Comparison of ENCODE assay signal across 25 cellular contexts in the genomic region with DNA sequence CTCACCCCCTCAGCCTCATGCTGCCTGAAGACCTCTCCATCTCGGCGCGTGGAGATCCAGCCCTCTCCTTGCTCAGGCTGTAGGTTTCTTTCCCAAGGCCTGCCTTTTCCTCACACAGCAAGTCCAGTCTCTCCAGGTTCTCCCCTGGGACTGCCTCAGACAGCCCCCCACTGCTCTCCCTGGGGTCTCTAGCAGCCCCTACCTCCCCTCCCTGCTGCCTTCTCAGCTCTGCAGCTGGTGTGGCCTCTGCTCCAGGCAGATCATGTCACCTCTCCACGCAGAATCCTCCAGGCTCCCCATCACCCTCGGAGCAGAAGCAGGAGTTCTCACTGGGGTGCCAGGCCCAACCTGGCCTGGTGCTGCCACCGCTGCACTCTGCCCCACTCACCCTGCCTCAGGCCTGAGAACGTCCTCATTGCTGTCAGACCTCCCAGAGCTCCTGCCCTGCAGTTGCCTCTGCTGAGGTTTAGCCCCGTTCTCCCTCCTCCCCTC. TPM values are rescaled to one million over a fixed set of nuclear protein-coding genes. Genes with fewer than 3 reads are reported as not detected.
A peak's percentile ranks its signal among the peaks of the same experiment; 100 is the strongest.
DNase-seq lines count a peak whose midpoint lies in the region; ATAC-seq, FAIRE-seq and TF ChIP-seq lines count a peak whose summit lies in the region.
"Had no signal": no experiment of that assay in that cellular context is flagged by ENCODE, and none has a peak within 500 bp of the region (broad histone marks: within the 10 kb centered on the region; RNA-seq: fewer than 3 reads in every experiment).

No MANE protein-coding gene starts in this region.

- TF ChIP-seq EP300 in HepG2 (IDR thresholded peaks at IDR 0.05; ENCODE audit: low read depth in 2 of 2, low read length in 2 of 2) (no peak), HepG2 (CRISPR knock-in tag; IDR thresholded peaks at IDR 0.05; ENCODE audit: borderline replicate concordance) (no peak)

- BruUV-seq in Caco-2 (replicated peaks; lab: Mats Ljungman, UMichigan) = no TSS peak
- no TSS peak for BruUV-seq in HepG2 (replicated peaks; lab: Mats Ljungman, UMichigan)

- POLR2A ChIA-PET in Caco-2 (lab: Charles Lee) (no interaction called here), HepG2 (lab: Yijun Ruan, JAX) (interaction anchor here (1.5 to 1.6 kb wide), 2 partner anchors 28 to 56 kb away, joined by 4 read pairs; a partner anchor contains a TSS)

- H3K4me3 Mint-ChIP-seq in Caco-2 (ENCODE audit: unreplicated experiment) = no peak overlapping the region
- H3K4me3 Mint-ChIP-seq in T-helper 17 cell = no peak overlapping the region
- H3K4me3 Mint-ChIP-seq: activated naive CD8-positive, alpha-beta T cell; neural progenitor cell had no signal

- CTCF ChIA-PET in Caco-2 (lab: Charles Lee) (no interaction called here), HepG2 (lab: Yijun Ruan, JAX; ENCODE audit: low intra/inter-chr PET ratio, low total read pairs) (no interaction called here)

- H3K4me1 Mint-ChIP-seq in Caco-2 (ENCODE audit: low read depth, unreplicated experiment) (no peaks in the 10 kb centered on the region), T-helper 17 cell (peaks cover 2% of the 10 kb centered on the region)
- H3K4me1 Mint-ChIP-seq: neural progenitor cell had no signal

- H3K4me3 ChIP-seq in Caco-2 (ENCODE audit: low read depth, low read length) = no peak overlapping the region
- H3K4me3 ChIP-seq in HepG2 (replicated peaks in 1 of 3; ENCODE audit: insufficient read depth in 1 of 3, low read depth in 2 of 3, low read length in 3 of 3) = no peak overlapping the region
- H3K4me3 ChIP-seq: ascending aorta, neural progenitor cell, PC-9 had no signal

- H4K20me1 ChIP-seq in HepG2 (ENCODE audit: insufficient read depth, low read length) = no peaks in the 10 kb centered on the region

- no peaks in the 10 kb centered on the region for H3K79me2 ChIP-seq in HepG2 (ENCODE audit: insufficient read depth, low read length)

- no peak overlapping the region for H2AFZ ChIP-seq in HepG2 (ENCODE audit: low read length)
- H2AFZ ChIP-seq: neural progenitor cell, PC-9 had no signal

- in situ Hi-C loops in HepG2 (cut with HindIII; ENCODE audit: extremely low pct_ligation_motif_present, low pct_unique_long_range_greater_than_20kb) (no loop called here), KBM-7 (cut with MboI; ENCODE audit: low pct_unique_long_range_greater_than_20kb, low sequenced_read_pairs) (loop anchor here (25.0 kb wide), 1 partner anchor 90 kb away; no protein-coding TSS in a partner anchor)

- H3K27ac Mint-ChIP-seq in Caco-2 (ENCODE audit: unreplicated experiment) = peak overlapping the region; percentile 16
- peak overlapping the region; percentile 19 for H3K27ac Mint-ChIP-seq in T-helper 17 cell
- H3K27ac Mint-ChIP-seq: activated naive CD8-positive, alpha-beta T cell had no signal

- H3K4me1 ChIP-seq in Caco-2 = no peaks in the 10 kb centered on the region
- peaks cover 11% of the 10 kb centered on the region for H3K4me1 ChIP-seq in HepG2 (ENCODE audit: insufficient read depth, low read length)
- H3K4me1 ChIP-seq: ascending aorta, neural progenitor cell had no signal

- 96% methylated on average over 7 of the region's 8 CpGs for WGBS in HepG2 (ENCODE audit: low lambda C conversion rate)

- DNase-seq in Caco-2 = no peak
- no peak for DNase-seq in T-helper 17 cell
- no peak for DNase-seq in HepG2 (ENCODE audit: low spot score)
- DNase-seq in DMS114 treated with DMSO at 0.1 percent for 48 hours (lab: John Stamatoyannopoulos, UW; ENCODE audit: unreplicated experiment) = no peak
- no peak for DNase-seq in glomerular visceral epithelial cell (ENCODE audit: extremely low spot score)
- no peak for DNase-seq in KBM-7
- DNase-seq: activated CD4-positive, alpha-beta T cell treated with anti-CD3 and anti-CD28 coated beads for 4 hours; central memory CD4-positive, alpha-beta T cell; DMS 273 treated with DMSO at 0.1 percent for 48 hours; GOT3; immature natural killer cell; left ventricle myocardium superior; NCI-H1105 treated with DMSO at 0.1 percent for 48 hours; NCI-H446 treated with DMSO at 0.1 percent for 48 hours; PC-9; SHP77; SW 1271 had no signal

- H3K9me3 ChIP-seq in Caco-2 = no peaks in the 10 kb centered on the region
- H3K9me3 ChIP-seq in T-helper 17 cell (ENCODE audit: control insufficient read depth, low read length, poor library complexity, severe bottlenecking) = no peaks in the 10 kb centered on the region
- no peaks in the 10 kb centered on the region for H3K9me3 ChIP-seq in HepG2 (ENCODE audit: low read length)
- H3K9me3 ChIP-seq: ascending aorta had no signal

- no peak overlapping the region for H3K9ac ChIP-seq in HepG2 (ENCODE audit: insufficient read depth, low read depth, low read length)
- H3K9ac ChIP-seq: neural progenitor cell had no signal

- TF ChIP-seq CTCF in Caco-2 (IDR thresholded peaks at IDR 0.05; ENCODE audit: insufficient read depth in 1 of 2, low read depth in 1 of 2, low read length in 1 of 2, severe bottlenecking in 1 of 2, unreplicated experiment in 1 of 2) = no peak
- no peak for TF ChIP-seq CTCF in HepG2 (CRISPR knock-in tag; IDR thresholded peaks at IDR 0.05)

- no peaks in the 10 kb centered on the region for H3K9me3 Mint-ChIP-seq in Caco-2 (ENCODE audit: unreplicated experiment)
- H3K9me3 Mint-ChIP-seq: immature natural killer cell, neural progenitor cell had no signal

- H3K36me3 ChIP-seq in Caco-2 (ENCODE audit: control insufficient read depth, insufficient read depth, low read length) (peaks cover 4% of the 10 kb centered on the region), HepG2 (replicated peaks in 1 of 2; ENCODE audit: control insufficient read depth in 1 of 2, insufficient read depth in 2 of 2, low read length in 2 of 2) (peaks cover 34 to 69% of the 10 kb centered on the region in 2 experiments)

- H3K36me3 Mint-ChIP-seq in Caco-2 (ENCODE audit: insufficient read depth, unreplicated experiment) (peaks cover 91% of the 10 kb centered on the region), T-helper 17 cell (ENCODE audit: low read depth) (peaks cover 11% of the 10 kb centered on the region)
- H3K36me3 Mint-ChIP-seq: activated naive CD8-positive, alpha-beta T cell had no signal

- H3K27me3 ChIP-seq in Caco-2 (replicated peaks; ENCODE audit: control insufficient read depth, insufficient read depth, low read length) (no peaks in the 10 kb centered on the region), HepG2 (ENCODE audit: control insufficient read depth in 1 of 2, insufficient read depth in 2 of 2, low read length in 2 of 2) (no peaks in the 10 kb centered on the region)
- H3K27me3 ChIP-seq: ascending aorta, neural progenitor cell had no signal

- intact Hi-C loops in Caco-2 (cut with micrococcal nuclease; ENCODE audit: unreplicated experiment) (no loop called here), HepG2 (cut with micrococcal nuclease; ENCODE audit: unreplicated experiment) (no loop called here)

- no peak for FAIRE-seq in HepG2 (lab: Jason Lieb, UNC)
- FAIRE-seq: TTC549, urothelium cell line had no signal

- TF ChIP-seq POLR2A in HepG2 (IDR thresholded peaks at IDR 0.05; ENCODE audit: insufficient read depth in 1 of 2, low read depth in 2 of 2, low read length in 2 of 2) = no peak

- no peak for TF ChIP-seq RAD21 in HepG2 (CRISPR knock-in tag; IDR thresholded peaks at IDR 0.05)

- no peak for ATAC-seq in T-helper 17 cell
- no peak for ATAC-seq in HepG2
- ATAC-seq: left ventricle myocardium superior had no signal

- H3K4me2 ChIP-seq in HepG2 (ENCODE audit: low read depth, low read length) = no peak overlapping the region
- H3K4me2 ChIP-seq: neural progenitor cell, PC-9 had no signal

- H3K27me3 Mint-ChIP-seq in Caco-2 (ENCODE audit: insufficient read depth, unreplicated experiment) = no peaks in the 10 kb centered on the region
- H3K27me3 Mint-ChIP-seq in T-helper 17 cell = no peaks in the 10 kb centered on the region
- H3K27me3 Mint-ChIP-seq: activated naive CD8-positive, alpha-beta T cell had no signal

- no peak overlapping the region for H3K27ac ChIP-seq in HepG2 (ENCODE audit: extremely low read length, insufficient read depth, low read length)
- H3K27ac ChIP-seq: ascending aorta, C4-2B, neural progenitor cell, PC-9 had no signal

RNA-seq across cellular contexts. Expression of a gene that starts 15.2 kb away (rescaled TPM):
- total RNA-seq in Caco-2 (2022) (154 and 157 TPM in 2 replicates), T-helper 17 cell (10 to 100 TPM; 45.0 to 53.6 TPM), HepG2 (2016; rRNA removed; fragmentation: Illumina TruSeq; extraction: Trizol) (74.0 and 75.8 TPM in 2 replicates)
- 49.5 and 56.5 TPM in 2 replicates for total RNA-seq in HepG2 (2016; cell fraction: cytosol; rRNA removed; fragmentation: Illumina TruSeq; extraction: Trizol; ENCODE audit: low read depth)
- 57.1 and 69.6 TPM in 2 replicates for total RNA-seq in HepG2 (2016; cell fraction: insoluble cytoplasmic fraction; rRNA removed; fragmentation: Illumina TruSeq; extraction: Trizol)
- total RNA-seq in HepG2 (2016; cell fraction: membrane; rRNA removed; fragmentation: Illumina TruSeq; extraction: Trizol) = 60.2 and 66.9 TPM in 2 replicates
- total RNA-seq in HepG2 (2016; cell fraction: nucleus; rRNA removed; fragmentation: Illumina TruSeq; extraction: Trizol) = 33.7 and 37.0 TPM in 2 replicates
- 150 and 166 TPM in 2 replicates for polyA plus RNA-seq in HepG2 (2011; rRNA removed)
- polyA plus RNA-seq in HepG2 (2011; cell fraction: cytosol; rRNA removed) = 110 and 129 TPM in 2 replicates
- polyA plus RNA-seq in HepG2 (2011; cell fraction: nucleus; rRNA removed) = 88.0 and 96.6 TPM in 2 replicates
- 99.4 and 113 TPM in 2 replicates for polyA plus RNA-seq in HepG2 (2012)
- polyA plus RNA-seq in HepG2 (2016; cell fraction: cytosol; fragmentation: Illumina TruSeq; extraction: Trizol; ENCODE audit: low read depth) = 78.3 and 90.9 TPM in 2 replicates
- polyA plus RNA-seq in HepG2 (2016; cell fraction: insoluble cytoplasmic fraction; fragmentation: Illumina TruSeq; extraction: Trizol; ENCODE audit: low read depth) = 127 and 143 TPM in 2 replicates
- 82.2 and 92.9 TPM in 2 replicates for polyA plus RNA-seq in HepG2 (2016; cell fraction: membrane; fragmentation: Illumina TruSeq; extraction: Trizol; ENCODE audit: low read depth)
- 92.2 and 94.0 TPM in 2 replicates for polyA plus RNA-seq in HepG2 (2016; cell fraction: nucleus; fragmentation: Illumina TruSeq; extraction: Trizol; ENCODE audit: insufficient read depth, low read depth)
- polyA minus RNA-seq in HepG2 (2011; rRNA and poly(A)+ RNA removed; ENCODE audit: low replicate concordance) = 77.2 and 97.6 TPM in 2 replicates
- polyA minus RNA-seq in HepG2 (2011; cell fraction: cytosol; rRNA and poly(A)+ RNA removed) = 35.3 and 48.0 TPM in 2 replicates
- 55.2 and 55.9 TPM in 2 replicates for polyA minus RNA-seq in HepG2 (2011; cell fraction: nucleus; rRNA and poly(A)+ RNA removed)
- total RNA-seq: G401 had no signal

RNA-seq across cellular contexts. Expression of a gene that starts 29.3 kb away (rescaled TPM):
- total RNA-seq in Caco-2 (2022) (11.3 and 11.6 TPM in 2 replicates), T-helper 17 cell (1 to 10 TPM in 1 of 2 donors, under 1 TPM in 1; 0.76 to 1.2 TPM), HepG2 (2016; rRNA removed; fragmentation: Illumina TruSeq; extraction: Trizol) (2.7 and 8.9 TPM in 2 replicates)
- 1.8 and 2.5 TPM in 2 replicates for total RNA-seq in HepG2 (2016; cell fraction: cytosol; rRNA removed; fragmentation: Illumina TruSeq; extraction: Trizol; ENCODE audit: low read depth)
- total RNA-seq in HepG2 (2016; cell fraction: insoluble cytoplasmic fraction; rRNA removed; fragmentation: Illumina TruSeq; extraction: Trizol) = 2.3 and 8.4 TPM in 2 replicates
- 2.3 and 2.5 TPM in 2 replicates for total RNA-seq in HepG2 (2016; cell fraction: membrane; rRNA removed; fragmentation: Illumina TruSeq; extraction: Trizol)
- total RNA-seq in HepG2 (2016; cell fraction: nucleus; rRNA removed; fragmentation: Illumina TruSeq; extraction: Trizol) = 8.4 and 12.1 TPM in 2 replicates
- 28.6 and 88.6 TPM in 2 replicates for polyA plus RNA-seq in HepG2 (2011; rRNA removed)
- polyA plus RNA-seq in HepG2 (2011; cell fraction: cytosol; rRNA removed) = 28.4 and 53.0 TPM in 2 replicates
- polyA plus RNA-seq in HepG2 (2011; cell fraction: nucleus; rRNA removed) = 63.0 and 95.6 TPM in 2 replicates
- 39.9 and 70.8 TPM in 2 replicates for polyA plus RNA-seq in HepG2 (2012)
- 0.88 and 0.92 TPM in 2 replicates for polyA plus RNA-seq in HepG2 (2016; cell fraction: cytosol; fragmentation: Illumina TruSeq; extraction: Trizol; ENCODE audit: low read depth)
- 3.0 and 3.5 TPM in 2 replicates for polyA plus RNA-seq in HepG2 (2016; cell fraction: insoluble cytoplasmic fraction; fragmentation: Illumina TruSeq; extraction: Trizol; ENCODE audit: low read depth)
- 1.7 TPM in 2 replicates for polyA plus RNA-seq in HepG2 (2016; cell fraction: membrane; fragmentation: Illumina TruSeq; extraction: Trizol; ENCODE audit: low read depth)
- 13.9 and 17.6 TPM in 2 replicates for polyA plus RNA-seq in HepG2 (2016; cell fraction: nucleus; fragmentation: Illumina TruSeq; extraction: Trizol; ENCODE audit: insufficient read depth, low read depth)
- 28.7 TPM in 1 of 2 replicates, not detected in the other for polyA minus RNA-seq in HepG2 (2011; rRNA and poly(A)+ RNA removed; ENCODE audit: low replicate concordance)
- 5.1 and 17.3 TPM in 2 replicates for polyA minus RNA-seq in HepG2 (2011; cell fraction: cytosol; rRNA and poly(A)+ RNA removed)
- 9.9 and 21.9 TPM in 2 replicates for polyA minus RNA-seq in HepG2 (2011; cell fraction: nucleus; rRNA and poly(A)+ RNA removed)
- total RNA-seq: G401 had no signal

RNA-seq across cellular contexts. Expression of a gene that starts 34.2 kb away (rescaled TPM):
- total RNA-seq in Caco-2 (2022) = 178 and 189 TPM in 2 replicates
- 10 to 100 TPM; 31.6 to 44.0 TPM for total RNA-seq in T-helper 17 cell
- total RNA-seq in HepG2 (2016; rRNA removed; fragmentation: Illumina TruSeq; extraction: Trizol) = 59.1 and 62.8 TPM in 2 replicates
- total RNA-seq in HepG2 (2016; cell fraction: cytosol; rRNA removed; fragmentation: Illumina TruSeq; extraction: Trizol; ENCODE audit: low read depth) = 34.5 and 34.6 TPM in 2 replicates
- 56.2 and 62.6 TPM in 2 replicates for total RNA-seq in HepG2 (2016; cell fraction: insoluble cytoplasmic fraction; rRNA removed; fragmentation: Illumina TruSeq; extraction: Trizol)
- 61.2 and 64.2 TPM in 2 replicates for total RNA-seq in HepG2 (2016; cell fraction: membrane; rRNA removed; fragmentation: Illumina TruSeq; extraction: Trizol)
- total RNA-seq in HepG2 (2016; cell fraction: nucleus; rRNA removed; fragmentation: Illumina TruSeq; extraction: Trizol) = 31.4 and 47.6 TPM in 2 replicates
- polyA plus RNA-seq in HepG2 (2011; rRNA removed) = 37.0 and 60.2 TPM in 2 replicates
- polyA plus RNA-seq in HepG2 (2011; cell fraction: cytosol; rRNA removed) = 42.3 and 49.1 TPM in 2 replicates
- 45.9 and 96.4 TPM in 2 replicates for polyA plus RNA-seq in HepG2 (2011; cell fraction: nucleus; rRNA removed)
- 103 and 194 TPM in 2 replicates for polyA plus RNA-seq in HepG2 (2012)
- polyA plus RNA-seq in HepG2 (2016; cell fraction: cytosol; fragmentation: Illumina TruSeq; extraction: Trizol; ENCODE audit: low read depth) = 73.1 and 74.3 TPM in 2 replicates
- 91.0 and 122 TPM in 2 replicates for polyA plus RNA-seq in HepG2 (2016; cell fraction: insoluble cytoplasmic fraction; fragmentation: Illumina TruSeq; extraction: Trizol; ENCODE audit: low read depth)
- polyA plus RNA-seq in HepG2 (2016; cell fraction: membrane; fragmentation: Illumina TruSeq; extraction: Trizol; ENCODE audit: low read depth) = 101 and 107 TPM in 2 replicates
- polyA plus RNA-seq in HepG2 (2016; cell fraction: nucleus; fragmentation: Illumina TruSeq; extraction: Trizol; ENCODE audit: insufficient read depth, low read depth) = 107 and 123 TPM in 2 replicates
- 99.0 and 111 TPM in 2 replicates for polyA minus RNA-seq in HepG2 (2011; rRNA and poly(A)+ RNA removed; ENCODE audit: low replicate concordance)
- 44.8 and 90.8 TPM in 2 replicates for polyA minus RNA-seq in HepG2 (2011; cell fraction: cytosol; rRNA and poly(A)+ RNA removed)
- 4.2 and 14.9 TPM in 2 replicates for polyA minus RNA-seq in HepG2 (2011; cell fraction: nucleus; rRNA and poly(A)+ RNA removed)
- total RNA-seq: G401 had no signal

RNA-seq across cellular contexts. Expression of a gene that starts 36.9 kb away (rescaled TPM):
- total RNA-seq in Caco-2 (2022) (4.4 and 5.4 TPM in 2 replicates), T-helper 17 cell (1 to 10 TPM; 2.7 to 3.6 TPM), HepG2 (2016; rRNA removed; fragmentation: Illumina TruSeq; extraction: Trizol) (not detected in 2 replicates)
- not detected in 2 replicates for total RNA-seq in HepG2 (2016; cell fraction: cytosol; rRNA removed; fragmentation: Illumina TruSeq; extraction: Trizol; ENCODE audit: low read depth)
- not detected in 2 replicates for total RNA-seq in HepG2 (2016; cell fraction: insoluble cytoplasmic fraction; rRNA removed; fragmentation: Illumina TruSeq; extraction: Trizol)
- not detected in 2 replicates for total RNA-seq in HepG2 (2016; cell fraction: membrane; rRNA removed; fragmentation: Illumina TruSeq; extraction: Trizol)
- total RNA-seq in HepG2 (2016; cell fraction: nucleus; rRNA removed; fragmentation: Illumina TruSeq; extraction: Trizol) = not detected in 2 replicates
- not detected in 2 replicates for polyA plus RNA-seq in HepG2 (2011; rRNA removed)
- polyA plus RNA-seq in HepG2 (2011; cell fraction: cytosol; rRNA removed) = not detected in 2 replicates
- polyA plus RNA-seq in HepG2 (2011; cell fraction: nucleus; rRNA removed) = not detected in 2 replicates
- 0.07 TPM in 1 of 2 replicates, not detected in the other for polyA plus RNA-seq in HepG2 (2012)
- not detected in 2 replicates for polyA plus RNA-seq in HepG2 (2016; cell fraction: cytosol; fragmentation: Illumina TruSeq; extraction: Trizol; ENCODE audit: low read depth)
- not detected in 2 replicates for polyA plus RNA-seq in HepG2 (2016; cell fraction: insoluble cytoplasmic fraction; fragmentation: Illumina TruSeq; extraction: Trizol; ENCODE audit: low read depth)
- not detected in 2 replicates for polyA plus RNA-seq in HepG2 (2016; cell fraction: membrane; fragmentation: Illumina TruSeq; extraction: Trizol; ENCODE audit: low read depth)
- not detected in 2 replicates for polyA plus RNA-seq in HepG2 (2016; cell fraction: nucleus; fragmentation: Illumina TruSeq; extraction: Trizol; ENCODE audit: insufficient read depth, low read depth)
- 1.4 TPM in 1 of 2 replicates, not detected in the other for polyA minus RNA-seq in HepG2 (2011; rRNA and poly(A)+ RNA removed; ENCODE audit: low replicate concordance)
- polyA minus RNA-seq in HepG2 (2011; cell fraction: cytosol; rRNA and poly(A)+ RNA removed) = not detected in 2 replicates
- not detected in 2 replicates for polyA minus RNA-seq in HepG2 (2011; cell fraction: nucleus; rRNA and poly(A)+ RNA removed)
- total RNA-seq: G401 had no signal

RNA-seq across cellular contexts. Expression of a gene that starts 39.1 kb away (rescaled TPM):
- total RNA-seq in Caco-2 (2022) (not detected in 2 replicates), T-helper 17 cell (under 1 TPM; 0.30 to 0.81 TPM), HepG2 (2016; rRNA removed; fragmentation: Illumina TruSeq; extraction: Trizol) (not detected in 2 replicates)
- not detected in 2 replicates for total RNA-seq in HepG2 (2016; cell fraction: cytosol; rRNA removed; fragmentation: Illumina TruSeq; extraction: Trizol; ENCODE audit: low read depth)
- not detected in 2 replicates for total RNA-seq in HepG2 (2016; cell fraction: insoluble cytoplasmic fraction; rRNA removed; fragmentation: Illumina TruSeq; extraction: Trizol)
- total RNA-seq in HepG2 (2016; cell fraction: membrane; rRNA removed; fragmentation: Illumina TruSeq; extraction: Trizol) = not detected in 2 replicates
- total RNA-seq in HepG2 (2016; cell fraction: nucleus; rRNA removed; fragmentation: Illumina TruSeq; extraction: Trizol) = not detected in 2 replicates
- polyA plus RNA-seq in HepG2 (2011; rRNA removed) = 0.07 TPM in 1 of 2 replicates, not detected in the other
- not detected in 2 replicates for polyA plus RNA-seq in HepG2 (2011; cell fraction: cytosol; rRNA removed)
- not detected in 2 replicates for polyA plus RNA-seq in HepG2 (2011; cell fraction: nucleus; rRNA removed)
- polyA plus RNA-seq in HepG2 (2012) = 0.12 and 0.28 TPM in 2 replicates
- not detected in 2 replicates for polyA plus RNA-seq in HepG2 (2016; cell fraction: cytosol; fragmentation: Illumina TruSeq; extraction: Trizol; ENCODE audit: low read depth)
- polyA plus RNA-seq in HepG2 (2016; cell fraction: insoluble cytoplasmic fraction; fragmentation: Illumina TruSeq; extraction: Trizol; ENCODE audit: low read depth) = not detected in 2 replicates
- polyA plus RNA-seq in HepG2 (2016; cell fraction: membrane; fragmentation: Illumina TruSeq; extraction: Trizol; ENCODE audit: low read depth) = not detected in 2 replicates
- not detected in 2 replicates for polyA plus RNA-seq in HepG2 (2016; cell fraction: nucleus; fragmentation: Illumina TruSeq; extraction: Trizol; ENCODE audit: insufficient read depth, low read depth)
- 0.07 and 0.22 TPM in 2 replicates for polyA minus RNA-seq in HepG2 (2011; rRNA and poly(A)+ RNA removed; ENCODE audit: low replicate concordance)
- not detected in 2 replicates for polyA minus RNA-seq in HepG2 (2011; cell fraction: cytosol; rRNA and poly(A)+ RNA removed)
- polyA minus RNA-seq in HepG2 (2011; cell fraction: nucleus; rRNA and poly(A)+ RNA removed) = not detected in 2 replicates
- total RNA-seq: ascending aorta, G401, left ventricle myocardium superior, PC-9, posterior vena cava had no signal
